13 cellular contexts compared by ENCODE assay signal in the genomic region with DNA sequence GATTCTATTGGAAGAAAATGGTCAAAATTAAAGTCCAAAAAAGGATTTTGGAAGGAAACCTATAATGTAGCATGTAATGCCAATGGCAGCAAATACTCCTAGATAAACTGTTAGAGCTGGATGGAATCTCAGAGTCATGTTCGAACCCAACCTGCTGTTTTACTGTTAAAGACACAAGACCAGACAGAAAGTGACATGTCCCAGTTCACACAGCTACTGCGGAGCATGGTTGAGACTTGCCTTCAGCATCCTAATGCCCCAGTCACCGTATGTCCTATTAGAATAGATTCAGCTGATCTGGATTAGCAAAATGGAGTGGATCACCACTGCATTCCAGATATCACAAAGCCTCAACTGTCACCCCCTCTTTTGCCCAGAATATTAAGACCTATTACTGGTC. TPM values are rescaled to one million over a fixed set of nuclear protein-coding genes. Genes with fewer than 3 reads are reported as not detected.
DNase-seq lines count a peak whose midpoint lies in the region; ATAC-seq and TF ChIP-seq lines count a peak whose summit lies in the region.
"Had no signal": no experiment of that assay in that cellular context is flagged by ENCODE, and none has a peak within 500 bp of the region (broad histone marks: within the 10 kb centered on the region; RNA-seq: fewer than 3 reads in every experiment).

No MANE protein-coding gene starts in this region.

- 0 out of 2 replicates have a peak overlapping the region, but pooled peaks have one; percentile 1 for H3K27ac ChIP-seq in KMS-11
- H3K27ac ChIP-seq in parathyroid adenoma: no peak overlapping the region
- H3K27ac ChIP-seq in substantia nigra (ENCODE audit: low read depth, low read length, poor library complexity, severe bottlenecking): no peak overlapping the region
- H3K27ac ChIP-seq: psoas muscle had no signal

- no peak for ATAC-seq in SK-N-SH treated with all-trans-retinoic acid at 6 μM for 48 hours
- ATAC-seq: psoas muscle had no signal

- H3K36me3 ChIP-seq in ES-I3 (ENCODE audit: insufficient read depth, low read length) (peaks cover 12% of the 10 kb centered on the region), KMS-11 (ENCODE audit: insufficient read depth) (no peaks in the 10 kb centered on the region; the same call in 1 of the 2 replicates), parathyroid adenoma (ENCODE audit: control insufficient read depth, insufficient read depth, low read length) (no peaks in the 10 kb centered on the region)

- no peaks in the 10 kb centered on the region for H3K27me3 ChIP-seq in KMS-11 (ENCODE audit: insufficient read depth, low read depth)
- H3K27me3 ChIP-seq in parathyroid adenoma (ENCODE audit: control insufficient read depth, insufficient read depth, low read length): no peaks in the 10 kb centered on the region

- H3K4me1 ChIP-seq in ES-I3 (ENCODE audit: insufficient read depth, low read length): peaks cover 36% of the 10 kb centered on the region
- peaks cover 22% of the 10 kb centered on the region for H3K4me1 ChIP-seq in KMS-11 (ENCODE audit: low read depth, poor library complexity, severe bottlenecking)
- H3K4me1 ChIP-seq in parathyroid adenoma: no peaks in the 10 kb centered on the region
- H3K4me1 ChIP-seq: psoas muscle had no signal

- no peak overlapping the region for H3K4me3 ChIP-seq in KMS-11 (IDR thresholded peaks at IDR 0.05; ENCODE audit: insufficient read depth, low read depth, low read length)
- peak overlapping the region; percentile 10 for H3K4me3 ChIP-seq in parathyroid adenoma (ENCODE audit: low read depth, low read length)
- H3K4me3 ChIP-seq: psoas muscle had no signal

- no peaks in the 10 kb centered on the region for H4K20me1 ChIP-seq in KMS-11 (ENCODE audit: insufficient read depth)

- H3K9me3 ChIP-seq in ES-I3 (ENCODE audit: control insufficient read depth, insufficient read depth, low read length) (no peaks in the 10 kb centered on the region), parathyroid adenoma (ENCODE audit: control insufficient read depth, low read length) (no peaks in the 10 kb centered on the region)
- H3K9me3 ChIP-seq: psoas muscle had no signal

- H3K4me2 ChIP-seq in KMS-11 (no peak overlapping the region), parathyroid adenoma (ENCODE audit: low read length) (peak overlapping the region; percentile 4)

- DNase-seq in dermis blood vessel endothelial cell (peak; percentile 21), NCI-H1092 treated with DMSO at 0.1 percent for 48 hours (lab: John Stamatoyannopoulos, UW) (no peak), substantia nigra (lab: John Stamatoyannopoulos, UW) (no peak)
- DNase-seq: activated T-cell treated with anti-CD3 and anti-CD28 coated beads, Interleukin-2, amount 50 U/mL, for 1 hour; CD4-positive, alpha-beta T cell; effector memory CD8-positive, alpha-beta T cell; GF-D8; NCI-H1048; psoas muscle had no signal

- no peak overlapping the region for H2AFZ ChIP-seq in KMS-11 (ENCODE audit: low read depth)
- no peak overlapping the region for H2AFZ ChIP-seq in parathyroid adenoma

- H3K79me2 ChIP-seq in KMS-11 (ENCODE audit: insufficient read depth, low read depth) (peaks cover 12% of the 10 kb centered on the region; the same call in 1 of the 2 replicates), parathyroid adenoma (no peaks in the 10 kb centered on the region)

- TF ChIP-seq CTCF in KMS-11 (conservative IDR thresholded peaks at IDR 0.05; ENCODE audit: low read depth, low read length): no peak
- TF ChIP-seq CTCF in parathyroid adenoma (IDR thresholded peaks at IDR 0.05): no peak

- H3K9ac ChIP-seq in ES-I3 (ENCODE audit: low read depth, low read length) (peak overlapping the region; percentile 5; the same call in 1 of the 2 replicates), KMS-11 (no peak overlapping the region), parathyroid adenoma (no peak overlapping the region)

TF ChIP-seq in SK-N-SH treated with all-trans-retinoic acid at 6 μM for 48 hours, 23 proteins besides CTCF, POLR2A, EP300 and RAD21:
- TF ChIP-seq, protein P1, sequence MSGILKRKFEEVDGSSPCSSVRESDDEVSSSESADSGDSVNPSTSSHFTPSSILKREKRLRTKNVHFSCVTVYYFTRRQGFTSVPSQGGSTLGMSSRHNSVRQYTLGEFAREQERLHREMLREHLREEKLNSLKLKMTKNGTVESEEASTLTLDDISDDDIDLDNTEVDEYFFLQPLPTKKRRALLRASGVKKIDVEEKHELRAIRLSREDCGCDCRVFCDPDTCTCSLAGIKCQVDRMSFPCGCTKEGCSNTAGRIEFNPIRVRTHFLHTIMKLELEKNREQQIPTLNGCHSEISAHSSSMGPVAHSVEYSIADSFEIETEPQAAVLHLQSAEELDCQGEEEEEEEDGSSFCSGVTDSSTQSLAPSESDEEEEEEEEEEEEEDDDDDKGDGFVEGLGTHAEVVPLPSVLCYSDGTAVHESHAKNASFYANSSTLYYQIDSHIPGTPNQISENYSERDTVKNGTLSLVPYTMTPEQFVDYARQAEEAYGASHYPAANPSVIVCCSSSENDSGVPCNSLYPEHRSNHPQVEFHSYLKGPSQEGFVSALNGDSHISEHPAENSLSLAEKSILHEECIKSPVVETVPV (CRISPR knock-in tag; IDR thresholded peaks at IDR 0.05): no peak
- no peak for TF ChIP-seq ISL1 (CRISPR knock-in tag; IDR thresholded peaks at IDR 0.05)
- TF ChIP-seq ZNF565 (CRISPR knock-in tag; conservative IDR thresholded peaks at IDR 0.05; ENCODE audit: low read depth): no peak
- TF ChIP-seq ZFP3 (CRISPR knock-in tag; IDR thresholded peaks at IDR 0.05): no peak
- no peak for TF ChIP-seq TCF4 (CRISPR knock-in tag; IDR thresholded peaks at IDR 0.05; ENCODE audit: borderline replicate concordance)
- no peak for TF ChIP-seq ZC3H10 (CRISPR knock-in tag; IDR thresholded peaks at IDR 0.05)
- TF ChIP-seq, protein P2, sequence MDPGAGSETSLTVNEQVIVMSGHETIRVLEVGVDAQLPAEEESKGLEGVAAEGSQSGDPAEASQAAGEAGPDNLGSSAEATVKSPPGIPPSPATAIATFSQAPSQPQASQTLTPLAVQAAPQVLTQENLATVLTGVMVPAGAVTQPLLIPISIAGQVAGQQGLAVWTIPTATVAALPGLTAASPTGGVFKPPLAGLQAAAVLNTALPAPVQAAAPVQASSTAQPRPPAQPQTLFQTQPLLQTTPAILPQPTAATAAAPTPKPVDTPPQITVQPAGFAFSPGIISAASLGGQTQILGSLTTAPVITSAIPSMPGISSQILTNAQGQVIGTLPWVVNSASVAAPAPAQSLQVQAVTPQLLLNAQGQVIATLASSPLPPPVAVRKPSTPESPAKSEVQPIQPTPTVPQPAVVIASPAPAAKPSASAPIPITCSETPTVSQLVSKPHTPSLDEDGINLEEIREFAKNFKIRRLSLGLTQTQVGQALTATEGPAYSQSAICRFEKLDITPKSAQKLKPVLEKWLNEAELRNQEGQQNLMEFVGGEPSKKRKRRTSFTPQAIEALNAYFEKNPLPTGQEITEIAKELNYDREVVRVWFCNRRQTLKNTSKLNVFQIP (CRISPR knock-in tag; IDR thresholded peaks at IDR 0.05; ENCODE audit: borderline replicate concordance, low read depth): no peak
- no peak for TF ChIP-seq OSR1 (CRISPR knock-in tag; IDR thresholded peaks at IDR 0.05)
- no peak for TF ChIP-seq ZNF70 (CRISPR knock-in tag; IDR thresholded peaks at IDR 0.05)
- TF ChIP-seq CSDC2 (CRISPR knock-in tag; IDR thresholded peaks at IDR 0.05): no peak
- TF ChIP-seq, protein P3, sequence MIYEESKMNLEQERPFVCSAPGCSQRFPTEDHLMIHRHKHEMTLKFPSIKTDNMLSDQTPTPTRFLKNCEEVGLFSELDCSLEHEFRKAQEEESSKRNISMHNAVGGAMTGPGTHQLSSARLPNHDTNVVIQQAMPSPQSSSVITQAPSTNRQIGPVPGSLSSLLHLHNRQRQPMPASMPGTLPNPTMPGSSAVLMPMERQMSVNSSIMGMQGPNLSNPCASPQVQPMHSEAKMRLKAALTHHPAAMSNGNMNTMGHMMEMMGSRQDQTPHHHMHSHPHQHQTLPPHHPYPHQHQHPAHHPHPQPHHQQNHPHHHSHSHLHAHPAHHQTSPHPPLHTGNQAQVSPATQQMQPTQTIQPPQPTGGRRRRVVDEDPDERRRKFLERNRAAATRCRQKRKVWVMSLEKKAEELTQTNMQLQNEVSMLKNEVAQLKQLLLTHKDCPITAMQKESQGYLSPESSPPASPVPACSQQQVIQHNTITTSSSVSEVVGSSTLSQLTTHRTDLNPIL (CRISPR knock-in tag; IDR thresholded peaks at IDR 0.05; ENCODE audit: low read depth): no peak
- TF ChIP-seq PPARA (CRISPR knock-in tag; IDR thresholded peaks at IDR 0.05; ENCODE audit: borderline replicate concordance): no peak
- TF ChIP-seq ESRRG (CRISPR knock-in tag; IDR thresholded peaks at IDR 0.05): no peak
- no peak for TF ChIP-seq TOX (CRISPR knock-in tag; IDR thresholded peaks at IDR 0.05; ENCODE audit: borderline replicate concordance)

RNA-seq across cellular contexts. Expression of a gene that starts 14.9 kb away (rescaled TPM):
- 52.6 and 58.3 TPM in 2 replicates for total RNA-seq in dermis blood vessel endothelial cell
